ENCODE assay signal across 1 cellular context in the genomic region with DNA sequence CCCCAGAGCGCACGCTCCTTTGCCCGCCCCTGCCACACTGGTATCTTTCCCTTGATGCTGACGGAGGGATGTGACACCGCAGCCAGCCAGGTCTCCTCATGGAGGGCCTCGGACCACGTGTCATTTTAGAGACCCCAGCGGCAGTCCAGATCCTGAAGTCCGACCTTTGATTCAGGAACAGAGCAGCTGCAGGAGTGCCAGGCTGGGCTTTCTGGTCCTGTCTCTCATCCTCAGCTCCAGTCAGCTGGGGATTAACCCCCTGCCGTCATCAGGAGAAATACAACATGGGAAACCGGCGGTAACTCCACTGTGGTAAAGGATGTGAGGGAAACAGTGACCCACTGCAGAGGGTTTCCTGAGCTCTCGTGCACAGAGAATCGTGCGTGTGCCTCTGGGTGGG.
TF ChIP-seq lines count a peak whose summit lies in the region.

No MANE protein-coding gene starts in this region.

TF ChIP-seq in IMR-90, 13 proteins besides CTCF, POLR2A, EP300 and RAD21 (continued from another document):
- TF ChIP-seq NFE2L2 (IDR thresholded peaks at IDR 0.05; ENCODE audit: low read depth, low read length) (no peak), SMC3 (IDR thresholded peaks at IDR 0.05; ENCODE audit: low read depth, low read length) (no peak), CEBPB (IDR thresholded peaks at IDR 0.05; ENCODE audit: low read depth, low read length) (no peak), MXI1 (IDR thresholded peaks at IDR 0.05; ENCODE audit: borderline replicate concordance, low read depth, low read length) (no peak), MAZ (IDR thresholded peaks at IDR 0.05; ENCODE audit: borderline replicate concordance, low read depth, low read length) (no peak), RFX5 (IDR thresholded peaks at IDR 0.05; ENCODE audit: low read depth, low read length) (no peak), RCOR1 (IDR thresholded peaks at IDR 0.05; ENCODE audit: insufficient replicate concordance, low read length) (no peak)
